In the genomic region with DNA sequence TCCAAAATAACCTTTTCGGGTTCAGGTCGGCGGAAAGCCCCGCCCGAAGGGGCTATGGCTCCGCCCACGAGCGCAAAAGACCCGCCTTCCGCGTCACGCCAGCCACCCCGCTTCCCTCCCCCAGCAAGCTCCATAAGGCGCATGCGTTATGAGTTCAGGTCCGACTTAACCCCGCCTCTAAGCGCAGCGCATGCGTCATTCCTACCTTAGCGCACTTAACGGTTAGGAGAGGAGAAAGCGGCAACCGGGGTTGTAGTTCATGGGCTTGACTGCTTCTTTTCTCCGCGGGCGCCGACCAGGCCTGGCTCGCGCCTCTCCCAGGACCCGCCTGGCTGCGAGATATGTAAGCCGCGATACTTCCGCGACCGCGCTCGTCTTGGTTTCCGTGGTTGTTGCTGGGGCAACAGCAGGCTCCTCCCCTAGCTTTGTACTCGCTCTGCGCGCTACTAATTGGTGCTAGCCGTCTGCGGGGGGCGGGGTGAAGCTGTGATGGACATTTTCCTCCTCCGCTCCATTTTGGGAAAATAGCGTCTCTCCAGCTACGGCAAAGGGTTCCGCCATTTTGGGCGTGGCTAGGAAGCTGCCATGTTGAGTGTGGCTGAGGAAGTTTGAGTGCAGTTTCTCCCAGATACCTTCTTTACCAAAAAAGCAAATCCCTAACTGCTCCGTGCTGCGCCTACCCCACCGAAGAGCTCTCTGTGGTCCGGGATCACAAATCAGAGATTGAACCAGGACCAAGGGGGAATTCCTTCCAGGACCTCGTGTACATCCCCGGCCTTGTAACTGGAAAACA, we compare ENCODE assay signal across 8 cellular contexts. TPM values are rescaled to one million over a fixed set of nuclear protein-coding genes. Genes with fewer than 3 reads are reported as not detected.
A peak's percentile ranks its signal among the peaks of the same experiment; 100 is the strongest.
DNase-seq lines count a peak whose midpoint lies in the region; ATAC-seq and TF ChIP-seq lines count a peak whose summit lies in the region.

Gene B9D2 (minus strand): TSS at position 397 of the 793 bp plus-strand sequence. CDS start 630 bp downstream, outside the sequence.

- no peaks in the 10 kb centered on the region for H3K9me3 ChIP-seq in AG04450 (ENCODE audit: control insufficient read depth, insufficient read depth, low read length)

- H3K4me3 Mint-ChIP-seq in WTC11 (peak within 1 kb of the TSS; percentile 90), immature natural killer cell (peak within 1 kb of the TSS; percentile 89 to 95 (median 91))

- DNase-seq in AG04450 (ENCODE audit: low read depth, low spot score) (peak; percentile 94), NCI-H226 (peak; percentile 96), WTC11 (ENCODE audit: low spot score) (peak; percentile 98), caudate nucleus (lab: John Stamatoyannopoulos, UW) (peak in 60 of 61 donors; percentile 92 to 100 (median 98)), immature natural killer cell (peak; percentile 99), smooth muscle cell of the brain vasculature (ENCODE audit: low read depth, low spot score) (peak; percentile 97)

- no peaks in the 10 kb centered on the region for H3K27me3 Mint-ChIP-seq in WTC11 (ENCODE audit: low read depth)
- H3K27me3 Mint-ChIP-seq in immature natural killer cell (ENCODE audit: low read depth in 3 of 3), result peaks cover 5 to 12% (median 5%) of the 10 kb centered on the region in 3 donors

- H3K36me3 Mint-ChIP-seq in WTC11, result no peaks in the 10 kb centered on the region
- peaks cover 0 to 3% (median 0%) of the 10 kb centered on the region in 3 donors for H3K36me3 Mint-ChIP-seq in immature natural killer cell

- TF ChIP-seq CTCF in AG04450 (IDR thresholded peaks at IDR 0.05; ENCODE audit: low read depth, low read length) (no peak), WTC11 (IDR thresholded peaks at IDR 0.05) (no peak)

- ATAC-seq in GM18909 (IDR thresholded peaks at IDR 0.05; ENCODE audit: poor library complexity, unreplicated experiment) (peak; percentile 88), HG03175 (IDR thresholded peaks at IDR 0.05; ENCODE audit: unreplicated experiment) (peak; percentile 85), WTC11 (peak; percentile 96)

- H3K27ac ChIP-seq in AG04450 (ENCODE audit: low read depth, low read length) (peak within 1 kb of the TSS; percentile 99), caudate nucleus (ENCODE audit: low read depth, low read length) (peak within 1 kb of the TSS; percentile 100)

- H3K9me3 Mint-ChIP-seq in WTC11 (no peaks in the 10 kb centered on the region), immature natural killer cell (no peaks in the 10 kb centered on the region)

- peak within 1 kb of the TSS; percentile 97 for H3K27ac Mint-ChIP-seq in WTC11
- peak within 1 kb of the TSS; percentile 98 to 99 (median 99) for H3K27ac Mint-ChIP-seq in immature natural killer cell

- H3K4me3 ChIP-seq in AG04450 (ENCODE audit: low read depth, low read length), result peak within 1 kb of the TSS; percentile 93

- CTCF ChIA-PET in AG04450 (lab: Charles Lee), result interaction anchor here (0.8 to 4.2 kb wide), 4 partner anchors 9 to 85 kb away, joined by 3 to 16 read pairs (median 8); partner anchors contain the start of gene TGFB1
- CTCF ChIA-PET in WTC11 (lab: Charles Lee), result interaction anchor here (0.6 to 4.4 kb wide), 15 partner anchors 10 to 207 kb away, joined by 3 to 103 read pairs (median 7); partner anchors contain the start of genes B3GNT8, TGFB1 and TMEM91

- no peaks in the 10 kb centered on the region for H3K27me3 ChIP-seq in AG04450 (ENCODE audit: control insufficient read depth, insufficient read depth, low read length)

- H3K4me1 Mint-ChIP-seq in WTC11, result peaks cover 6% of the 10 kb centered on the region; the same call in 1 of the 2 replicates
- H3K4me1 Mint-ChIP-seq in immature natural killer cell, result peaks cover 24 to 29% of the 10 kb centered on the region in 2 donors

- POLR2A ChIA-PET in AG04450 (lab: Yijun Ruan, JAX), result interaction anchor here (0.9 to 1.6 kb wide), 4 partner anchors 11 to 75 kb away, joined by 3 to 6 read pairs (median 4); partner anchors contain the start of gene CCDC97
- POLR2A ChIA-PET in WTC11 (lab: Charles Lee), result interaction anchor here (0.7 to 1.7 kb wide), 8 partner anchors 9 to 586 kb away, joined by 3 to 9 read pairs (median 4); partner anchors contain the start of genes CCDC97, DMAC2, HNRNPUL1 and RAB4B

TF ChIP-seq in WTC11, 78 proteins besides CTCF, POLR2A, EP300 and RAD21 (continues in another document):
- TF ChIP-seq E2F5 (CRISPR knock-in tag; IDR thresholded peaks at IDR 0.05) (no peak), MLX (CRISPR knock-in tag; IDR thresholded peaks at IDR 0.05) (no peak), SP1 (CRISPR knock-in tag; conservative IDR thresholded peaks at IDR 0.05) (peak; percentile 46; the same call in 1 of the 2 replicates), NFYB (CRISPR knock-in tag; conservative IDR thresholded peaks at IDR 0.05; ENCODE audit: low read depth) (peak; percentile 50; the same call in 1 of the 2 replicates), HMGA2 (CRISPR knock-in tag; IDR thresholded peaks at IDR 0.05) (no peak), ATF2 (CRISPR knock-in tag; IDR thresholded peaks at IDR 0.05; ENCODE audit: borderline replicate concordance, low read depth) (no peak), ZNF425 (CRISPR knock-in tag; conservative IDR thresholded peaks at IDR 0.05) (no peak)
- TF ChIP-seq, protein P1, sequence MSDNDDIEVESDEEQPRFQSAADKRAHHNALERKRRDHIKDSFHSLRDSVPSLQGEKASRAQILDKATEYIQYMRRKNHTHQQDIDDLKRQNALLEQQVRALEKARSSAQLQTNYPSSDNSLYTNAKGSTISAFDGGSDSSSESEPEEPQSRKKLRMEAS (CRISPR knock-in tag; IDR thresholded peaks at IDR 0.05), result 0 out of 2 replicates have a peak, but pooled peaks have one; percentile 41
- TF ChIP-seq, protein P2, sequence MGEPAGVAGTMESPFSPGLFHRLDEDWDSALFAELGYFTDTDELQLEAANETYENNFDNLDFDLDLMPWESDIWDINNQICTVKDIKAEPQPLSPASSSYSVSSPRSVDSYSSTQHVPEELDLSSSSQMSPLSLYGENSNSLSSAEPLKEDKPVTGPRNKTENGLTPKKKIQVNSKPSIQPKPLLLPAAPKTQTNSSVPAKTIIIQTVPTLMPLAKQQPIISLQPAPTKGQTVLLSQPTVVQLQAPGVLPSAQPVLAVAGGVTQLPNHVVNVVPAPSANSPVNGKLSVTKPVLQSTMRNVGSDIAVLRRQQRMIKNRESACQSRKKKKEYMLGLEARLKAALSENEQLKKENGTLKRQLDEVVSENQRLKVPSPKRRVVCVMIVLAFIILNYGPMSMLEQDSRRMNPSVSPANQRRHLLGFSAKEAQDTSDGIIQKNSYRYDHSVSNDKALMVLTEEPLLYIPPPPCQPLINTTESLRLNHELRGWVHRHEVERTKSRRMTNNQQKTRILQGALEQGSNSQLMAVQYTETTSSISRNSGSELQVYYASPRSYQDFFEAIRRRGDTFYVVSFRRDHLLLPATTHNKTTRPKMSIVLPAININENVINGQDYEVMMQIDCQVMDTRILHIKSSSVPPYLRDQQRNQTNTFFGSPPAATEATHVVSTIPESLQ (CRISPR knock-in tag; IDR thresholded peaks at IDR 0.05), result no peak

RNA-seq across cellular contexts. Expression of gene B9D2, which starts in this region (rescaled TPM):
- polyA plus RNA-seq in AG04450 (2011; rRNA removed), result 3.9 and 5.1 TPM in 2 replicates
- 1.3 and 1.7 TPM in 2 replicates for polyA minus RNA-seq in AG04450 (2011; rRNA and poly(A)+ RNA removed)
- 4.5 to 6.3 TPM (median 4.7 TPM) in 3 replicates for total RNA-seq in WTC11 (2021)
- 10 to 100 TPM in 2 of 3 donors, 1 to 10 TPM in 1; 8.9 to 14.8 (median 14.7) TPM for polyA plus RNA-seq in immature natural killer cell

Comparison
In these comparisons a context has a peak if more than half of its experiments do, and no peak if none do; other contexts are left out.
1. Peak in every context shown above with its lines: DNase-seq, ATAC-seq, H3K4me3 ChIP-seq and H3K27ac ChIP-seq.